10 cellular contexts compared by ENCODE assay signal in the genomic region with DNA sequence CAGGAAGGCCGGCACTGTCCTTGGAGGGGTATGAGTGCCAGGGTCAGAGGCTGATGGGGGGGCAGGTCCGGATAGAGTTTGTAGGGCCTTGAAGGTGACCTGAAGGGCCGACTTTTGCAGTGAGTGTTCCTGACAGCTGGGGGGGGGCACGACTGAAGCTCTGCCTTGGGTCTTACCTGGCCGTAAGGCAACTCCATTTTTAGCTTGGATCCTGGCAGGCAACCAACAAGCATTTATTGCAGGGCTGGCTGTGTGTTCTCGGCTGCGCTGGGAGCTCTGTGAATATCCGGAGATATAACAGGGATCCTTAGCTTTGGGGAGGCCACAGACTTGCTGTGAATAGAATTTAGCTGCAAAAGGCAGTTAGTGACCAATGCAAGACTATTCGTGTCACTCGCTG.
DNase-seq lines count a peak whose midpoint lies in the region; FAIRE-seq and TF ChIP-seq lines count a peak whose summit lies in the region.
"Had no signal": no experiment of that assay in that cellular context is flagged by ENCODE, and none has a peak within 500 bp of the region (broad histone marks: within the 10 kb centered on the region; RNA-seq: fewer than 3 reads in every experiment).

No MANE protein-coding gene starts in this region.

- H3K9me3 ChIP-seq in stomach, result no peaks in the 10 kb centered on the region

- H3K27me3 ChIP-seq in stomach, result no peaks in the 10 kb centered on the region

- no peak for TF ChIP-seq EP300 in stomach (IDR thresholded peaks at IDR 0.05)

- peaks cover 54% of the 10 kb centered on the region for H3K4me1 Mint-ChIP-seq in glutamatergic neuron (ENCODE audit: low read depth, unreplicated experiment)

- intact Hi-C loops in stomach (cut with DNase I; ENCODE audit: low total_unique reads), result loop anchor here (5.0 kb wide), 1 partner anchor 282 kb away; no protein-coding TSS in a partner anchor

- peak overlapping the region; percentile 69 for H3K4me3 Mint-ChIP-seq in glutamatergic neuron (ENCODE audit: unreplicated experiment)

- peak overlapping the region; percentile 95 for H3K27ac Mint-ChIP-seq in glutamatergic neuron (ENCODE audit: unreplicated experiment)
- H3K27ac Mint-ChIP-seq: naive B cell had no signal

- peaks cover 25% of the 10 kb centered on the region for H3K9me3 Mint-ChIP-seq in glutamatergic neuron (ENCODE audit: unreplicated experiment)

- TF ChIP-seq CTCF in glutamatergic neuron (IDR thresholded peaks at IDR 0.05; ENCODE audit: partially characterized antibody, unreplicated experiment) (no peak), stomach (IDR thresholded peaks at IDR 0.05) (no peak)

- no peak for FAIRE-seq in GM12892 (lab: Jason Lieb, UNC)

- no peak overlapping the region for H3K4me3 ChIP-seq in stomach

- peaks cover 29% of the 10 kb centered on the region for H3K27me3 Mint-ChIP-seq in glutamatergic neuron (ENCODE audit: unreplicated experiment)

- H3K36me3 Mint-ChIP-seq in glutamatergic neuron (ENCODE audit: unreplicated experiment), result peaks cover 7% of the 10 kb centered on the region
- H3K36me3 Mint-ChIP-seq: naive B cell had no signal

- WGBS in stomach, 5 donors, result 76 to 92% (median 86%) methylated on average over 10 of the region's 10 CpGs

- peak overlapping the region in 4 of 5 donors; percentile 41 to 84 (median 70) for H3K27ac ChIP-seq in stomach

- no peaks in the 10 kb centered on the region for H3K36me3 ChIP-seq in stomach

- peak; percentile 85 for DNase-seq in DMS79 treated with DMSO at 0.1 percent for 48 hours (lab: John Stamatoyannopoulos, UW)
- DNase-seq in NCI-H345 treated with DMSO at 0.1 percent for 48 hours (lab: John Stamatoyannopoulos, UW; ENCODE audit: unreplicated experiment), result peak; percentile 54
- DNase-seq in glutamatergic neuron, result no peak
- no peak for DNase-seq in stomach
- DNase-seq in D341Med (ENCODE audit: low spot score), result no peak
- no peak for DNase-seq in ureter (ENCODE audit: low spot score)
- DNase-seq in GM12892 (ENCODE audit: insufficient read length), result no peak
- DNase-seq: activated gamma-delta T cell; effector memory CD4-positive, alpha-beta T cell; naive B cell had no signal

- H3K4me1 ChIP-seq in stomach, result peaks cover 6 to 71% (median 48%) of the 10 kb centered on the region in 4 donors

- no peak for TF ChIP-seq POLR2A in stomach (IDR thresholded peaks at IDR 0.05)
- no peak for TF ChIP-seq POLR2A in GM12892 (IDR thresholded peaks at IDR 0.05; ENCODE audit: low read depth, low read length)

Comparison
In these comparisons a context has a peak if more than half of its experiments do, and no peak if none do; other contexts are left out.
1. DNase-seq: peak in DMS79 treated with DMSO at 0.1 percent for 48 hours (single experiment) and NCI-H345 treated with DMSO at 0.1 percent for 48 hours (single experiment); none in glutamatergic neuron (single experiment), stomach (single experiment), D341Med (single experiment), ureter (single experiment) and GM12892 (single experiment).